ENCODE assay signal across 1 cellular context in genomic region chr1:15669864-15670263, GRCh38.
A peak's percentile ranks its signal among the peaks of the same experiment; 100 is the strongest.
TF ChIP-seq lines count a peak whose summit lies in the region.

No MANE protein-coding gene starts in this region.

TF ChIP-seq in HepG2, 621 proteins besides CTCF, POLR2A, EP300 and RAD21:
- TF ChIP-seq PLSCR1 (CRISPR knock-in tag; IDR thresholded peaks at IDR 0.05; ENCODE audit: borderline replicate concordance) (no peak), IKZF5 (CRISPR knock-in tag; IDR thresholded peaks at IDR 0.05) (no peak), ZC3H13 (CRISPR knock-in tag; IDR thresholded peaks at IDR 0.05) (peak; percentile 16; the same call in 1 of the 2 replicates), KDM2A (CRISPR knock-in tag; IDR thresholded peaks at IDR 0.05; ENCODE audit: borderline replicate concordance, low read depth) (peak; percentile 15; the same call in 1 of the 2 replicates), TBX2 (CRISPR knock-in tag; IDR thresholded peaks at IDR 0.05; ENCODE audit: borderline replicate concordance) (no peak), POLR2G (IDR thresholded peaks at IDR 0.05; ENCODE audit: low read depth, low read length) (peak; percentile 65), SNAPC2 (CRISPR knock-in tag; IDR thresholded peaks at IDR 0.05) (no peak), ZNF891 (CRISPR knock-in tag; IDR thresholded peaks at IDR 0.05) (no peak), FOXP1 (IDR thresholded peaks at IDR 0.05) (no peak), FOXP1 (CRISPR knock-in tag; IDR thresholded peaks at IDR 0.05) (no peak), U2AF1 (optimal IDR thresholded peaks at IDR 0.05; ENCODE audit: low read depth, low read length) (no peak), NCOA1 (CRISPR knock-in tag; IDR thresholded peaks at IDR 0.05) (no peak), ATRX (CRISPR knock-in tag; IDR thresholded peaks at IDR 0.05; ENCODE audit: borderline replicate concordance) (no peak), NRL (CRISPR knock-in tag; IDR thresholded peaks at IDR 0.05; ENCODE audit: borderline replicate concordance) (no peak), ZNF614 (CRISPR knock-in tag; IDR thresholded peaks at IDR 0.05; ENCODE audit: borderline replicate concordance) (no peak), RBM22 (optimal IDR thresholded peaks at IDR 0.05; ENCODE audit: low read length) (peak; percentile 66)
- TF ChIP-seq, protein P1, sequence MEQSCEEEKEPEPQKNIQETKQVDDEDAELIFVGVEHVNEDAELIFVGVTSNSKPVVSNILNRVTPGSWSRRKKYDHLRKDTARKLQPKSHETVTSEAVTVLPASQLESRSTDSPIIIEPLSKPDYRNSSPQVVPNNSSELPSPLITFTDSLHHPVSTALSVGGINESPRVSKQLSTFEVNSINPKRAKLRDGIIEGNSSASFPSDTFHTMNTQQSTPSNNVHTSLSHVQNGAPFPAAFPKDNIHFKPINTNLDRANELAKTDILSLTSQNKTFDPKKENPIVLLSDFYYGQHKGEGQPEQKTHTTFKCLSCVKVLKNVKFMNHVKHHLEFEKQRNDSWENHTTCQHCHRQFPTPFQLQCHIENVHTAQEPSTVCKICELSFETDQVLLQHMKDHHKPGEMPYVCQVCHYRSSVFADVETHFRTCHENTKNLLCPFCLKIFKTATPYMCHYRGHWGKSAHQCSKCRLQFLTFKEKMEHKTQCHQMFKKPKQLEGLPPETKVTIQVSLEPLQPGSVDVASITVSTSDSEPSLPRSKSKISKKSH (CRISPR knock-in tag; IDR thresholded peaks at IDR 0.05; ENCODE audit: borderline replicate concordance), result no peak
- TF ChIP-seq, protein P2, sequence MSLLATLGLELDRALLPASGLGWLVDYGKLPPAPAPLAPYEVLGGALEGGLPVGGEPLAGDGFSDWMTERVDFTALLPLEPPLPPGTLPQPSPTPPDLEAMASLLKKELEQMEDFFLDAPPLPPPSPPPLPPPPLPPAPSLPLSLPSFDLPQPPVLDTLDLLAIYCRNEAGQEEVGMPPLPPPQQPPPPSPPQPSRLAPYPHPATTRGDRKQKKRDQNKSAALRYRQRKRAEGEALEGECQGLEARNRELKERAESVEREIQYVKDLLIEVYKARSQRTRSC (CRISPR knock-in tag; IDR thresholded peaks at IDR 0.05; ENCODE audit: low read depth), result no peak
- TF ChIP-seq, protein P3, sequence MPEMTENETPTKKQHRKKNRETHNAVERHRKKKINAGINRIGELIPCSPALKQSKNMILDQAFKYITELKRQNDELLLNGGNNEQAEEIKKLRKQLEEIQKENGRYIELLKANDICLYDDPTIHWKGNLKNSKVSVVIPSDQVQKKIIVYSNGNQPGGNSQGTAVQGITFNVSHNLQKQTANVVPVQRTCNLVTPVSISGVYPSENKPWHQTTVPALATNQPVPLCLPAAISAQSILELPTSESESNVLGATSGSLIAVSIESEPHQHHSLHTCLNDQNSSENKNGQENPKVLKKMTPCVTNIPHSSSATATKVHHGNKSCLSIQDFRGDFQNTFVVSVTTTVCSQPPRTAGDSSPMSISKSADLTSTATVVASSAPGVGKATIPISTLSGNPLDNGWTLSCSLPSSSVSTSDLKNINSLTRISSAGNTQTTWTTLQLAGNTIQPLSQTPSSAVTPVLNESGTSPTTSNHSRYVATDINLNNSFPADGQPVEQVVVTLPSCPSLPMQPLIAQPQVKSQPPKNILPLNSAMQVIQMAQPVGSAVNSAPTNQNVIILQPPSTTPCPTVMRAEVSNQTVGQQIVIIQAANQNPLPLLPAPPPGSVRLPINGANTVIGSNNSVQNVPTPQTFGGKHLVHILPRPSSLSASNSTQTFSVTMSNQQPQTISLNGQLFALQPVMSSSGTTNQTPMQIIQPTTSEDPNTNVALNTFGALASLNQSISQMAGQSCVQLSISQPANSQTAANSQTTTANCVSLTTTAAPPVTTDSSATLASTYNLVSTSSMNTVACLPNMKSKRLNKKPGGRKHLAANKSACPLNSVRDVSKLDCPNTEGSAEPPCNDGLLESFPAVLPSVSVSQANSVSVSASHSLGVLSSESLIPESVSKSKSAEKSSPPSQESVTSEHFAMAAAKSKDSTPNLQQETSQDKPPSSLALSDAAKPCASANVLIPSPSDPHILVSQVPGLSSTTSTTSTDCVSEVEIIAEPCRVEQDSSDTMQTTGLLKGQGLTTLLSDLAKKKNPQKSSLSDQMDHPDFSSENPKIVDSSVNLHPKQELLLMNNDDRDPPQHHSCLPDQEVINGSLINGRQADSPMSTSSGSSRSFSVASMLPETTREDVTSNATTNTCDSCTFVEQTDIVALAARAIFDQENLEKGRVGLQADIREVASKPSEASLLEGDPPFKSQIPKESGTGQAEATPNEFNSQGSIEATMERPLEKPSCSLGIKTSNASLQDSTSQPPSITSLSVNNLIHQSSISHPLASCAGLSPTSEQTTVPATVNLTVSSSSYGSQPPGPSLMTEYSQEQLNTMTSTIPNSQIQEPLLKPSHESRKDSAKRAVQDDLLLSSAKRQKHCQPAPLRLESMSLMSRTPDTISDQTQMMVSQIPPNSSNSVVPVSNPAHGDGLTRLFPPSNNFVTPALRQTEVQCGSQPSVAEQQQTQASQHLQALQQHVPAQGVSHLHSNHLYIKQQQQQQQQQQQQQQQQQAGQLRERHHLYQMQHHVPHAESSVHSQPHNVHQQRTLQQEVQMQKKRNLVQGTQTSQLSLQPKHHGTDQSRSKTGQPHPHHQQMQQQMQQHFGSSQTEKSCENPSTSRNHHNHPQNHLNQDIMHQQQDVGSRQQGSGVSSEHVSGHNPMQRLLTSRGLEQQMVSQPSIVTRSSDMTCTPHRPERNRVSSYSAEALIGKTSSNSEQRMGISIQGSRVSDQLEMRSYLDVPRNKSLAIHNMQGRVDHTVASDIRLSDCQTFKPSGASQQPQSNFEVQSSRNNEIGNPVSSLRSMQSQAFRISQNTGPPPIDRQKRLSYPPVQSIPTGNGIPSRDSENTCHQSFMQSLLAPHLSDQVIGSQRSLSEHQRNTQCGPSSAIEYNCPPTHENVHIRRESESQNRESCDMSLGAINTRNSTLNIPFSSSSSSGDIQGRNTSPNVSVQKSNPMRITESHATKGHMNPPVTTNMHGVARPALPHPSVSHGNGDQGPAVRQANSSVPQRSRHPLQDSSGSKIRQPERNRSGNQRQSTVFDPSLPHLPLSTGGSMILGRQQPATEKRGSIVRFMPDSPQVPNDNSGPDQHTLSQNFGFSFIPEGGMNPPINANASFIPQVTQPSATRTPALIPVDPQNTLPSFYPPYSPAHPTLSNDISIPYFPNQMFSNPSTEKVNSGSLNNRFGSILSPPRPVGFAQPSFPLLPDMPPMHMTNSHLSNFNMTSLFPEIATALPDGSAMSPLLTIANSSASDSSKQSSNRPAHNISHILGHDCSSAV (CRISPR knock-in tag; IDR thresholded peaks at IDR 0.05; ENCODE audit: borderline replicate concordance), result no peak
- TF ChIP-seq, protein P4, sequence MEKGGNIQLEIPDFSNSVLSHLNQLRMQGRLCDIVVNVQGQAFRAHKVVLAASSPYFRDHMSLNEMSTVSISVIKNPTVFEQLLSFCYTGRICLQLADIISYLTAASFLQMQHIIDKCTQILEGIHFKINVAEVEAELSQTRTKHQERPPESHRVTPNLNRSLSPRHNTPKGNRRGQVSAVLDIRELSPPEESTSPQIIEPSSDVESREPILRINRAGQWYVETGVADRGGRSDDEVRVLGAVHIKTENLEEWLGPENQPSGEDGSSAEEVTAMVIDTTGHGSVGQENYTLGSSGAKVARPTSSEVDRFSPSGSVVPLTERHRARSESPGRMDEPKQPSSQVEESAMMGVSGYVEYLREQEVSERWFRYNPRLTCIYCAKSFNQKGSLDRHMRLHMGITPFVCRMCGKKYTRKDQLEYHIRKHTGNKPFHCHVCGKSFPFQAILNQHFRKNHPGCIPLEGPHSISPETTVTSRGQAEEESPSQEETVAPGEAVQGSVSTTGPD (CRISPR knock-in tag; IDR thresholded peaks at IDR 0.05), result no peak
